ENCODE assay signal across 1 cellular context in genomic region chrX:63575700-63576099, GRCh38.
TF ChIP-seq lines count a peak whose summit lies in the region.
"Not testable (repeated sequence)": the region's sequence is repeated elsewhere in the genome, so short reads cannot be mapped to it uniquely, and the experiment has no call there.

No MANE protein-coding gene starts in this region.

- CTCF ChIA-PET in HEK293 (lab: Yijun Ruan, JAX), result not testable (repeated sequence)

- H3K4me3 ChIP-seq in HEK293 (ENCODE audit: low read depth, low read length), result not testable (repeated sequence)

- POLR2A ChIA-PET in HEK293 (lab: Yijun Ruan, JAX), result not testable (repeated sequence)

- TF ChIP-seq CTCF in HEK293 (tag by site-specific recombination; IDR thresholded peaks at IDR 0.05), result not testable (repeated sequence)

- H3K9me3 ChIP-seq in HEK293 (ENCODE audit: control insufficient read depth, insufficient read depth, low read depth, low read length), result not testable (repeated sequence)

- H3K36me3 ChIP-seq in HEK293 (ENCODE audit: control insufficient read depth in 2 of 2, insufficient read depth in 1 of 2, low read length in 2 of 2), result not testable (repeated sequence)

- not testable (repeated sequence) for H3K4me1 ChIP-seq in HEK293 (ENCODE audit: control insufficient read depth, insufficient read depth, low read length)

- not testable (repeated sequence) for H3K27ac ChIP-seq in HEK293 (ENCODE audit: extremely low read depth, low read depth, low read length)

TF ChIP-seq in HEK293, 187 proteins besides CTCF, POLR2A, EP300 and RAD21:
- peak; percentile 91 for TF ChIP-seq ZNF146 (tag by site-specific recombination; IDR thresholded peaks at IDR 0.05)
